In the genomic region with DNA sequence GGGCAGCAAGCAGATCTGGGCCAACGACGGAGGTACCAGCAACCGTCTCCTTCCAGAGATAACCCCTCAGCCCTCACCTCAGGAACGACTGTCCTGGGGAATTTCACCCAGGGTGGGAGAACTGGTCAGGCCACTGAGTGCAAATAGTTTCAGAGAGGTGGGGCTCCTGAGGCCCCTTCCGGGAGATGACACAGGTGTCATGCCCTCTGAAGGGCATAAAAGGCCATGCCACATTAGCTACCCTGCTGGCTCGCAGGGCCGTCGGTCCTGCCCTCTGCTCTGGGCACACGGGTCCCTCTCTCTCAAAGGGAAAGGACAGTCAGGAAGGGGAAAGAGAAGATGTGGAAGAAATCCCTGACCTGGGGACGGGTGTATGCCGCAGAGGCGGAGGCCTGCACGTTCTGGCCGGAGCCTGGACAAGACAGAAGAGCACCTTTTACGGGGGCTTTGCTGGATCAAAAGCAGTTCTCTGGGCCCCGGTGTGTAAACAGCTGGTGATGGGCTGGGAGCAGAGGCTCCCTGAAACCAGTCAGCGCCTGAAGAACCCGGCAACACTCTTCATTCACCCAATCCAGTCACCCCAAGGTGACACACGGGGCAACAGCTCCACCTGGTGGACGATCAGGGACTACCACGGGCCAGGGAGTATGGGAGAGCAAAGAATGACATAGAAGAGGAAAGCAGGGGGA, we compare ENCODE assay signal across 8 cellular contexts. TPM values are rescaled to one million over a fixed set of nuclear protein-coding genes. Genes with fewer than 3 reads are reported as not detected.
DNase-seq lines count a peak whose midpoint lies in the region; FAIRE-seq and TF ChIP-seq lines count a peak whose summit lies in the region.

No MANE protein-coding gene starts in this region.

- peak overlapping the region; percentile 52 for H3K4me2 ChIP-seq in OCI-LY3 (ENCODE audit: low read length)

- H3K9me3 ChIP-seq in OCI-LY3 (ENCODE audit: insufficient read depth, low read length), result no peaks in the 10 kb centered on the region
- no peaks in the 10 kb centered on the region for H3K9me3 ChIP-seq in muscle layer of colon (ENCODE audit: low read length)

- no peak overlapping the region for H2AFZ ChIP-seq in OCI-LY3 (ENCODE audit: low read depth, low read length)

- H3K36me3 Mint-ChIP-seq in IgD-negative memory B cell, result no peaks in the 10 kb centered on the region

- DNase-seq in AG20443 (ENCODE audit: low spot score) (peak; percentile 91), GM19239 (ENCODE audit: insufficient read length, low spot score) (peak; percentile 76), epidermal melanocyte (ENCODE audit: insufficient read length, low spot score) (peak; percentile 90)
- peak; percentile 98 for DNase-seq in activated CD8-positive, alpha-beta memory T cell treated with anti-CD3 and anti-CD28 coated beads, Interleukin-2, amount 50 U/mL, for 48 hours
- peak; percentile 78 to 92 for DNase-seq in stimulated activated CD8-positive, alpha-beta memory T cell treated with anti-CD3 and anti-CD28 coated beads, Interleukin-7, amount 100 ng/mL, for 1 hour (ENCODE audit: low read depth in 2 of 2)

- peaks cover 38% of the 10 kb centered on the region for H3K4me1 ChIP-seq in OCI-LY3 (ENCODE audit: low read length)
- H3K4me1 ChIP-seq in muscle layer of colon (ENCODE audit: insufficient read depth, low read length), result peaks cover 71% of the 10 kb centered on the region

- H3K27me3 ChIP-seq in OCI-LY3 (ENCODE audit: low read depth, low read length), result peaks cover 22% of the 10 kb centered on the region
- H3K27me3 ChIP-seq in muscle layer of colon (ENCODE audit: control insufficient read depth in 1 of 2, insufficient read depth in 2 of 2, low read length in 2 of 2), result no peaks in the 10 kb centered on the region

- H3K4me1 Mint-ChIP-seq in IgD-negative memory B cell, result peaks cover 47 to 57% (median 52%) of the 10 kb centered on the region in 3 donors

- H3K27ac ChIP-seq in OCI-LY3 (ENCODE audit: low read length) (no peak overlapping the region), muscle layer of colon (ENCODE audit: low read depth, low read length) (peak overlapping the region; percentile 72)

- H3K79me2 ChIP-seq in OCI-LY3 (ENCODE audit: low read length), result no peaks in the 10 kb centered on the region

- peak; percentile 96 for FAIRE-seq in GM19239 (lab: Jason Lieb, UNC)

- H3K27ac Mint-ChIP-seq in IgD-negative memory B cell, result peak overlapping the region in 2 of 3 donors; percentile 60 to 81

- H3K9me3 Mint-ChIP-seq in IgD-negative memory B cell, result no peaks in the 10 kb centered on the region

- peak; percentile 99 for TF ChIP-seq CTCF in OCI-LY3 (IDR thresholded peaks at IDR 0.05; ENCODE audit: low read depth, low read length)

- H3K36me3 ChIP-seq in OCI-LY3 (replicated peaks; ENCODE audit: low read depth, low read length), result no peaks in the 10 kb centered on the region
- no peaks in the 10 kb centered on the region for H3K36me3 ChIP-seq in muscle layer of colon (ENCODE audit: insufficient read depth, low read length)

- H3K9ac ChIP-seq in OCI-LY3 (ENCODE audit: low read length) (no peak overlapping the region), muscle layer of colon (ENCODE audit: low read length) (peak overlapping the region; percentile 17)

- H3K4me3 ChIP-seq in OCI-LY3 (ENCODE audit: low read length) (peak overlapping the region; percentile 35), muscle layer of colon (ENCODE audit: low read depth in 1 of 2, low read length in 2 of 2) (peak overlapping the region in 1 of 2 donors; percentile 28)

- H3K27me3 Mint-ChIP-seq in IgD-negative memory B cell, result no peaks in the 10 kb centered on the region

- no peaks in the 10 kb centered on the region for H4K20me1 ChIP-seq in OCI-LY3 (ENCODE audit: insufficient read depth, low read length)

- peak overlapping the region; percentile 69 to 99 (median 77) for H3K4me3 Mint-ChIP-seq in IgD-negative memory B cell

RNA-seq across cellular contexts. Expression of gene TAF8, which starts 6.4 kb away (rescaled TPM):
- polyA plus RNA-seq in IgD-negative memory B cell, result 22.2 TPM
